Comparison of ENCODE assay signal across 15 cellular contexts in genomic region chr12:16636435-16637055, GRCh38. TPM values are rescaled to one million over a fixed set of nuclear protein-coding genes. Genes with fewer than 3 reads are reported as not detected.
A peak's percentile ranks its signal among the peaks of the same experiment; 100 is the strongest.
DNase-seq lines count a peak whose midpoint lies in the region; ATAC-seq and TF ChIP-seq lines count a peak whose summit lies in the region.
"Had no signal": no experiment of that assay in that cellular context is flagged by ENCODE, and none has a peak within 500 bp of the region (broad histone marks: within the 10 kb centered on the region; RNA-seq: fewer than 3 reads in every experiment).

No MANE protein-coding gene starts in this region.

- POLR2A ChIA-PET in OCI-LY7 (lab: Charles Lee) = interaction anchor here (0.6 to 5.3 kb wide), 10 partner anchors 9 to 518 kb away, joined by 3 to 31 read pairs (median 4); partner anchors contain the start of gene LMO3

- H4K20me1 ChIP-seq in OCI-LY7 (ENCODE audit: insufficient read depth, low read length) = no peaks in the 10 kb centered on the region

- H3K27ac ChIP-seq in OCI-LY7 (ENCODE audit: low read depth, low read length, poor library complexity, severe bottlenecking) = peak overlapping the region; percentile 94
- H3K27ac ChIP-seq: foreskin keratinocyte, uterus had no signal

- intact Hi-C loops in OCI-LY7 (cut with micrococcal nuclease; ENCODE audit: unreplicated experiment) = loop anchor here (2.0 to 10.0 kb wide), 2 partner anchors 30 to 442 kb away; partner anchors contain the start of gene LMO3

- CTCF ChIA-PET in OCI-LY7 (lab: Charles Lee; ENCODE audit: unreplicated experiment) = no interaction called here

- H3K4me3 ChIP-seq in OCI-LY7 (ENCODE audit: low read depth, low read length, poor library complexity, severe bottlenecking) = peak overlapping the region; percentile 11
- H3K4me3 ChIP-seq: smooth muscle cell, uterus had no signal

- peaks cover 16% of the 10 kb centered on the region; the same call in 1 of the 2 replicates for H3K9me3 ChIP-seq in OCI-LY7 (ENCODE audit: low read length)
- H3K9me3 ChIP-seq: uterus had no signal

- H3K79me2 ChIP-seq in OCI-LY7 (ENCODE audit: insufficient read depth, low read depth, low read length) = no peaks in the 10 kb centered on the region

- no peak for TF ChIP-seq CTCF in OCI-LY7 (conservative IDR thresholded peaks at IDR 0.05; ENCODE audit: low read length)

- H3K4me1 ChIP-seq in OCI-LY7 (ENCODE audit: insufficient read depth, low read length, poor library complexity, severe bottlenecking) = peaks cover 36% of the 10 kb centered on the region
- H3K4me1 ChIP-seq: foreskin keratinocyte, uterus had no signal

- no TSS peak for BruUV-seq in OCI-LY7 (replicated peaks; lab: Mats Ljungman, UMichigan)

- peak overlapping the region; percentile 51 for H2AFZ ChIP-seq in OCI-LY7 (ENCODE audit: low read length)

- H3K4me2 ChIP-seq in OCI-LY7 (ENCODE audit: low read length) = peak overlapping the region; percentile 64
- H3K4me2 ChIP-seq: smooth muscle cell had no signal

- H3K36me3 ChIP-seq in OCI-LY7 (ENCODE audit: insufficient read depth, low read length) = peaks cover 9% of the 10 kb centered on the region
- H3K36me3 ChIP-seq: uterus had no signal

- ATAC-seq in GM18909 (IDR thresholded peaks at IDR 0.05; ENCODE audit: poor library complexity, unreplicated experiment) (peak; percentile 88), GM21576 (IDR thresholded peaks at IDR 0.05; ENCODE audit: unreplicated experiment) (peak; percentile 72), HG03097 (IDR thresholded peaks at IDR 0.05; ENCODE audit: low FRiP score, unreplicated experiment) (peak; percentile 97)
- ATAC-seq: foreskin keratinocyte had no signal

- DNase-seq in OCI-LY7 (ENCODE audit: low spot score) (peak; percentile 69), HPDE6-E6E7 (ENCODE audit: extremely low spot score) (no peak)
- DNase-seq in stimulated activated naive CD4-positive, alpha-beta T cell treated with Interleukin-2 at 50 U/mL for 16 hours (lab: John Stamatoyannopoulos, UW) = no peak
- DNase-seq in activated CD4-positive, alpha-beta T cell treated with anti-CD3 and anti-CD28 coated beads, Interleukin-2, amount 50 U/mL, for 1 hour = no peak
- DNase-seq: COR-L47, dermis blood vessel endothelial cell, foreskin keratinocyte, T-helper 9 cell, uterus had no signal

- no peaks in the 10 kb centered on the region for H3K9me2 ChIP-seq in OCI-LY7 (ENCODE audit: insufficient read depth, low read length)

RNA-seq across cellular contexts. Expression of gene LMO3, which starts 30.6 kb away (rescaled TPM):
- total RNA-seq in OCI-LY7 (2014; rRNA removed; shearing (Covaris generic)) = 12.3 and 13.1 TPM in 2 replicates
- 10.6 and 14.5 TPM in 2 replicates for total RNA-seq in OCI-LY7 (2022)
- total RNA-seq: dermis blood vessel endothelial cell, foreskin keratinocyte, HT1080, liver had no signal
